Comparison of ENCODE assay signal across 1 cellular context in the genomic region with DNA sequence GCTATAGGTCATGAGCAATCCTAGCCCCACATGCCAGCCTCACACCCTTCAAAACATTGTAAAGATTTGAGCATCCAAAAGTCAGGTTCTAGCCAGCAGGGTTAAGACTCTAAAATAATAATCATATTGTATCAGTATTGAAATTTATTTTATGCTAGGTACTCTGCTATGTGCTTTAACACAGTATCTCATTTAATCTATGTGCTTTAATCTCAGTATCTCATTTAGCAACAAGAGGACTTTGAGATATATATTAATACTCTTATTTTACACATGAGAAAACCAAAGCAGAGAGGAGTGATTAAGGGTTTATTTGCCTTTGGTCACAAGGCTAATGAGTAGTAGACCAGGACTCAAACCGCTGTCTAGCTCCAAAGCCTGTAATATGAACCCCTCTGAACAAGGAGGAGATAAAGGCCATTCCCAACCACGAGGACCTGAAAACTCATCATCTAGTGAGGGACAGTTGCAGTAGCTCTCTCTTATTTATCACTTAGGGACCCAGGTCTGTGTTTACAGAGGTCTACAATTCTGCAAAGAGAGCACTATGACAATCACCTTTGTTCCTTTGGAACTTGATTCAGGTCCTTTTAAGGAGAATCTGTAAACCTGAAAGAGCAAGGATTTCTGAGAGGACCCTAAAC.
TF ChIP-seq lines count a peak whose summit lies in the region.

No MANE protein-coding gene starts in this region.

TF ChIP-seq in IMR-90, 13 proteins besides CTCF, POLR2A, EP300 and RAD21:
- no peak for TF ChIP-seq SMC3 (IDR thresholded peaks at IDR 0.05; ENCODE audit: low read depth, low read length)
- TF ChIP-seq ELK1 (IDR thresholded peaks at IDR 0.05; ENCODE audit: borderline replicate concordance, low read depth, low read length) = no peak
- TF ChIP-seq CHD1 (IDR thresholded peaks at IDR 0.05; ENCODE audit: low read depth, low read length) = no peak
- no peak for TF ChIP-seq MAFK (IDR thresholded peaks at IDR 0.05; ENCODE audit: low read depth, low read length)
- no peak for TF ChIP-seq NFE2L2 (IDR thresholded peaks at IDR 0.05; ENCODE audit: low read depth, low read length)
- TF ChIP-seq CEBPB (IDR thresholded peaks at IDR 0.05; ENCODE audit: low read depth, low read length) = no peak
- TF ChIP-seq, protein P1, sequence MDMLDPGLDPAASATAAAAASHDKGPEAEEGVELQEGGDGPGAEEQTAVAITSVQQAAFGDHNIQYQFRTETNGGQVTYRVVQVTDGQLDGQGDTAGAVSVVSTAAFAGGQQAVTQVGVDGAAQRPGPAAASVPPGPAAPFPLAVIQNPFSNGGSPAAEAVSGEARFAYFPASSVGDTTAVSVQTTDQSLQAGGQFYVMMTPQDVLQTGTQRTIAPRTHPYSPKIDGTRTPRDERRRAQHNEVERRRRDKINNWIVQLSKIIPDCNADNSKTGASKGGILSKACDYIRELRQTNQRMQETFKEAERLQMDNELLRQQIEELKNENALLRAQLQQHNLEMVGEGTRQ (IDR thresholded peaks at IDR 0.05; ENCODE audit: low read depth, low read length) = no peak
- no peak for TF ChIP-seq RFX5 (IDR thresholded peaks at IDR 0.05; ENCODE audit: low read depth, low read length)
- TF ChIP-seq RCOR1 (IDR thresholded peaks at IDR 0.05; ENCODE audit: insufficient replicate concordance, low read length) = no peak
- no peak for TF ChIP-seq FOS (IDR thresholded peaks at IDR 0.05; ENCODE audit: low read depth, low read length)
- TF ChIP-seq MAZ (IDR thresholded peaks at IDR 0.05; ENCODE audit: borderline replicate concordance, low read depth, low read length) = no peak
